8 cellular contexts compared by ENCODE assay signal in genomic region chr16:28291651-28292626, GRCh38. TPM values are rescaled to one million over a fixed set of nuclear protein-coding genes. Genes with fewer than 3 reads are reported as not detected.
DNase-seq lines count a peak whose midpoint lies in the region; ATAC-seq and TF ChIP-seq lines count a peak whose summit lies in the region.

Gene SBK1 (plus strand): TSS chr16:28292525. CDS start chr16:28317392, 24,867 bp downstream.

- no peak for DNase-seq in GM12864 (ENCODE audit: low read depth)
- peak; percentile 42 for DNase-seq in NCI-H1694 (lab: John Stamatoyannopoulos, UW)
- peak; percentile 72 for DNase-seq in T-helper 22 cell (ENCODE audit: low read depth)
- peak in 1 of 2 donors; percentile 73 for DNase-seq in ascending aorta (ENCODE audit: low spot score in 2 of 2)
- peak in 48 of 51 donors; percentile 10 to 85 (median 56) for DNase-seq in hypothalamus (lab: John Stamatoyannopoulos, UW)
- peak; percentile 68 for DNase-seq in sciatic nerve (ENCODE audit: low spot score)

- H3K27me3 ChIP-seq in ascending aorta, result no peaks in the 10 kb centered on the region

- H3K36me3 ChIP-seq in ascending aorta, result no peaks in the 10 kb centered on the region

- H3K4me3 ChIP-seq in GM12864 (ENCODE audit: low read depth, low read length), result peak within 1 kb of the TSS; percentile 61
- H3K4me3 ChIP-seq in ascending aorta, result peak within 1 kb of the TSS; percentile 70 to 76

- intact Hi-C loops in ascending aorta (cut with DNase I), result no loop called here
- intact Hi-C loops in sciatic nerve (cut with DNase I), result no loop called here

- H3K4me1 ChIP-seq in ascending aorta, result peaks cover 7 to 9% of the 10 kb centered on the region in 2 donors

- no peak within 1 kb of the TSS for H3K27ac ChIP-seq in ascending aorta

- no peaks in the 10 kb centered on the region for H3K9me3 ChIP-seq in ascending aorta

- TF ChIP-seq CTCF in GM12864 (IDR thresholded peaks at IDR 0.05; ENCODE audit: low read depth, low read length, missing control alignments) (no peak), ascending aorta (IDR thresholded peaks at IDR 0.05) (no peak)

- peak; percentile 89 for ATAC-seq in HG02798 (IDR thresholded peaks at IDR 0.05; ENCODE audit: poor library complexity, unreplicated experiment)
- ATAC-seq in sciatic nerve, result peak; percentile 86
- no peak for ATAC-seq in HG02870 (IDR thresholded peaks at IDR 0.05; ENCODE audit: unreplicated experiment)

RNA-seq across cellular contexts. Expression of gene SBK1, which starts in this region (rescaled TPM):
- total RNA-seq in ascending aorta, result not detected
- 0.62 TPM for total RNA-seq in sciatic nerve

Comparison
In these comparisons a context has a peak if more than half of its experiments do, and no peak if none do; other contexts are left out.
1. Peak in DNase-seq and ATAC-seq in sciatic nerve; RNA of the gene not detected or under 1 TPM.